Comparison of ENCODE assay signal across 1 cellular context in genomic region chr17:42061641-42062487, GRCh38.
TF ChIP-seq lines count a peak whose summit lies in the region.

No MANE protein-coding gene starts in this region.

TF ChIP-seq in K562, 482 proteins besides CTCF, POLR2A, EP300 and RAD21:
- TF ChIP-seq SREBF2 (CRISPR knock-in tag; IDR thresholded peaks at IDR 0.05) (no peak), YBX1 (IDR thresholded peaks at IDR 0.05) (no peak), PKNOX1 (IDR thresholded peaks at IDR 0.05) (no peak), CREM (IDR thresholded peaks at IDR 0.05; ENCODE audit: low read depth) (no peak), ZBED1 (IDR thresholded peaks at IDR 0.05) (no peak), POLR2H (tag; IDR thresholded peaks at IDR 0.05; ENCODE audit: low read depth) (no peak), L3MBTL2 (IDR thresholded peaks at IDR 0.05) (no peak), PCBP1 (IDR thresholded peaks at IDR 0.05; ENCODE audit: low read depth, low read length, poor library complexity, severe bottlenecking) (no peak), SRF (CRISPR knock-in tag; IDR thresholded peaks at IDR 0.05) (no peak)
